In the genomic region with DNA sequence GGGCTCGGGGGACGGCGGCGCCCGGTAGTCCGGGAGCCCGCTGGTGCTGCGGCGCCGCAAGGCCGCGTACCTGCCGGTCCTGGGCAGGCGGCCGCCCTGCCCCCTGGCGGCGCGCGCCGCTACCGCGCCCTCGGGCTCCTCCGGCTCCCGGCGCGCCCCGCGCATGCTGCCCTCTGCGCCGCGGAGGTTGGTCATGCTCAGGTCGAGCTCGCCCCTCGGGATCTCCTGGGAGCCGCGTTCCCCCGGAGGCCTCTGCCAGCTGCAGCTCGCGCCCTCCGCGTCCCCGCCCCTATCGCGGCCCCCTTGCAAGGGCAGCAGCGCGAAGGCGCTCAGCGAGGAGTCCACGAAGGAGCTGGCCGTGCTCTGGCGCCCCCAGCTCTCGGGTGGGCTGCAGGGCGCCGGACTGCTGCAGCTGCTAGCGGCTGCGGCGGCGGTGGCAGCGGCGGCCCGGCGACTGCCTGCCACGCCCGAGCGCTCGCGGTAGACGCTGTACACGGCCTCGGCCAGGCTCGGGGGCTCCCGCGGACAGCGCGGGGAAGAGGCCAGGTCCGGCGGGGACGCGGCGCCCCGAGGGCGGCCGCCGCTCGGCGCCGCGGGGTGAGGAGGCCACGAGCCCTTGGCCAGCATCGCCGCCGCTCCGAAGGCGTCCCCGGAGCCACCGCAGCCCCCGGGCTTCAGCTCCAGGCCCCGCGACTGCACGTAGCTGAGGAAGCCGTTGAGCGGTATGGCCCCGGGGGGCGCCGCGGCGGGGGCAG, we compare ENCODE assay signal across 9 cellular contexts.
DNase-seq lines count a peak whose midpoint lies in the region; ATAC-seq, FAIRE-seq and TF ChIP-seq lines count a peak whose summit lies in the region.
"Had no signal": no experiment of that assay in that cellular context is flagged by ENCODE, and none has a peak within 500 bp of the region (broad histone marks: within the 10 kb centered on the region; RNA-seq: fewer than 3 reads in every experiment).

No MANE protein-coding gene starts in this region.

- no peak for FAIRE-seq in D721Med (lab: Jason Lieb, UNC)

- no peaks in the 10 kb centered on the region for H3K9me3 Mint-ChIP-seq in activated naive CD8-positive, alpha-beta T cell treated with anti-CD3 and anti-CD28 coated beads, Interleukin-2, amount 50 U/mL, for 24 hours

- peak; percentile 33 for TF ChIP-seq CTCF in D721Med (IDR thresholded peaks at IDR 0.05; ENCODE audit: insufficient read depth, missing control alignments)

- no peak overlapping the region for H3K4me3 Mint-ChIP-seq in activated naive CD8-positive, alpha-beta T cell treated with anti-CD3 and anti-CD28 coated beads, Interleukin-2, amount 50 U/mL, for 24 hours

- peaks cover 8% of the 10 kb centered on the region for H3K4me1 Mint-ChIP-seq in activated naive CD8-positive, alpha-beta T cell treated with anti-CD3 and anti-CD28 coated beads, Interleukin-2, amount 50 U/mL, for 24 hours

- H3K27ac Mint-ChIP-seq in activated naive CD8-positive, alpha-beta T cell treated with anti-CD3 and anti-CD28 coated beads, Interleukin-2, amount 50 U/mL, for 24 hours = no peak overlapping the region

- peak; percentile 48 for DNase-seq in D721Med (ENCODE audit: insufficient read length, low spot score)
- DNase-seq in activated naive CD8-positive, alpha-beta T cell treated with anti-CD3 and anti-CD28 coated beads, Interleukin-2, amount 50 U/mL, for 24 hours = peak; percentile 50
- peak; percentile 83 for DNase-seq in iPS-NIHi11 (ENCODE audit: low spot score)
- DNase-seq in stimulated activated CD4-positive, alpha-beta T cell treated with anti-CD3 and anti-CD28 coated beads, Interleukin-12 subunit alpha, Interleukin-12 subunit beta, amount 100 ng/mL, for 48 hours (ENCODE audit: low read depth in 2 of 3, low spot score in 1 of 3) = peak in 2 of 3 donors; percentile 5 to 20
- DNase-seq in activated gamma-delta T cell treated with Interleukin-2 at 50 U/mL for 16 hours = no peak
- DNase-seq in SKM-1 (lab: John Stamatoyannopoulos, UW; ENCODE audit: unreplicated experiment) = no peak

- H3K27me3 Mint-ChIP-seq in activated naive CD8-positive, alpha-beta T cell treated with anti-CD3 and anti-CD28 coated beads, Interleukin-2, amount 50 U/mL, for 24 hours = peaks cover 55% of the 10 kb centered on the region

- H3K36me3 Mint-ChIP-seq in activated naive CD8-positive, alpha-beta T cell treated with anti-CD3 and anti-CD28 coated beads, Interleukin-2, amount 50 U/mL, for 24 hours (ENCODE audit: low read depth) = no peaks in the 10 kb centered on the region

- ATAC-seq in GM19467 (IDR thresholded peaks at IDR 0.05; ENCODE audit: unreplicated experiment) = peak; percentile 82
- peak; percentile 69 for ATAC-seq in HG03521 (IDR thresholded peaks at IDR 0.05; ENCODE audit: unreplicated experiment)
- ATAC-seq in activated naive CD8-positive, alpha-beta T cell treated with anti-CD3 and anti-CD28 coated beads, Interleukin-2, amount 50 U/mL, for 24 hours = peak; percentile 72
- ATAC-seq: HCT116 had no signal

Comparison
In these comparisons a context has a peak if more than half of its experiments do, and no peak if none do; other contexts are left out.
1. DNase-seq: peak in D721Med (single experiment), activated naive CD8-positive, alpha-beta T cell treated with anti-CD3 and anti-CD28 coated beads, Interleukin-2, amount 50 U/mL, for 24 hours (single experiment), iPS-NIHi11 (single experiment) and stimulated activated CD4-positive, alpha-beta T cell treated with anti-CD3 and anti-CD28 coated beads, Interleukin-12 subunit alpha, Interleukin-12 subunit beta, amount 100 ng/mL, for 48 hours (2 of 3); none in activated gamma-delta T cell treated with Interleukin-2 at 50 U/mL for 16 hours (single experiment) and SKM-1 (single experiment).
2. Peak in every context shown above with its lines, with median percentiles within 50 percentile points of each other: ATAC-seq.